Comparison of ENCODE assay signal across 12 cellular contexts in the genomic region with DNA sequence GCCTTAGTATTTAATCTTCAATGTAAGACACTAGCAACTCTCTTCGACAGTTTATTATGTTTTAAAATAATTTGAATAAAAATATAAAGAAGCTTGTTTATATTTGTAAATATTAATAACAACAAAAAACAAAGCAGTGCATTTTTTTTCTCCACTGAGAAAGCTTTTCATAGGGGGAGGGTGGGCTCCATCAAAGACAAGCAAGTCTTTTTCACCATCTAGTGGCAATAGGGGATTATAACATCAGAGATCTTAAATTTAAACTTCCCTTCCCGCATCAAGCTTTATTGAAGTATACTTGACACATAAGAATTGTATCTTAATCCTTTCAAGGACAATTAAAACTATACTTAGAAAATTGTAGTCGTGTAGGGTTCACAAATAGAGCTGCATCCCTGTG. TPM values are rescaled to one million over a fixed set of nuclear protein-coding genes. Genes with fewer than 3 reads are reported as not detected.
DNase-seq lines count a peak whose midpoint lies in the region; ATAC-seq, FAIRE-seq and TF ChIP-seq lines count a peak whose summit lies in the region.
"Had no signal": no experiment of that assay in that cellular context is flagged by ENCODE, and none has a peak within 500 bp of the region (broad histone marks: within the 10 kb centered on the region; RNA-seq: fewer than 3 reads in every experiment).

No MANE protein-coding gene starts in this region.

- TF ChIP-seq CTCF in WTC11 (IDR thresholded peaks at IDR 0.05), result no peak
- peak; percentile 48 for TF ChIP-seq CTCF in nephron progenitor cell (IDR thresholded peaks at IDR 0.05)

- POLR2A ChIA-PET in WTC11 (lab: Charles Lee), result no interaction called here

- H3K27ac Mint-ChIP-seq in WTC11 (no peak overlapping the region), nephron progenitor cell (peak overlapping the region; percentile 54)

- peak; percentile 21 for DNase-seq in H54 (ENCODE audit: insufficient read length, low spot score)
- DNase-seq in NCI-H1694 treated with DMSO at 0.1 percent for 48 hours (lab: John Stamatoyannopoulos, UW), result peak; percentile 33
- no peak for DNase-seq in WTC11 (ENCODE audit: low spot score)
- no peak for DNase-seq in nephron progenitor cell
- no peak for DNase-seq in NCI-H128 (lab: John Stamatoyannopoulos, UW; ENCODE audit: unreplicated experiment)
- DNase-seq in posterior vena cava (ENCODE audit: low spot score), result no peak
- DNase-seq: activated naive CD4-positive, alpha-beta T cell treated with anti-CD3 and anti-CD28 coated beads, Interleukin-2, amount 50 U/mL, for 16 hours; mucosa of descending colon; stimulated activated CD4-positive, alpha-beta T cell treated with anti-CD3 and anti-CD28 coated beads, Interleukin-2, amount 100 ng/mL, for 48 hours; T-helper 9 cell; uterus had no signal

- peak; percentile 63; the same call in 1 of the 2 replicates for ATAC-seq in WTC11
- no peak for ATAC-seq in HG02981 (IDR thresholded peaks at IDR 0.05; ENCODE audit: unreplicated experiment)
- ATAC-seq: mucosa of descending colon had no signal

- H3K4me1 Mint-ChIP-seq in WTC11 (no peaks in the 10 kb centered on the region), nephron progenitor cell (no peaks in the 10 kb centered on the region)

- intact Hi-C loops in posterior vena cava (cut with DNase I), result no loop called here

- H3K27me3 Mint-ChIP-seq in WTC11 (ENCODE audit: low read depth), result no peaks in the 10 kb centered on the region
- H3K27me3 Mint-ChIP-seq in nephron progenitor cell (ENCODE audit: low read depth, poor library complexity), result no peaks in the 10 kb centered on the region

- CTCF ChIA-PET in WTC11 (lab: Charles Lee), result interaction anchor here (0.6 to 1.4 kb wide), 16 partner anchors 10 to 1342 kb away, joined by 3 to 8 read pairs (median 4); no protein-coding TSS in a partner anchor

- H3K9me3 Mint-ChIP-seq in WTC11 (peaks cover 13% of the 10 kb centered on the region), nephron progenitor cell (no peaks in the 10 kb centered on the region)

- FAIRE-seq in H54 (lab: Jason Lieb, UNC), result no peak

- H3K36me3 Mint-ChIP-seq in WTC11 (0 out of 2 replicates have a peak, but pooled peaks cover 4% of the 10 kb centered on the region), nephron progenitor cell (ENCODE audit: low read depth) (no peaks in the 10 kb centered on the region)

- no peak for TF ChIP-seq POLR2A in H54 (IDR thresholded peaks at IDR 0.05; ENCODE audit: low read depth, low read length)

- H3K4me3 Mint-ChIP-seq in WTC11 (no peak overlapping the region), nephron progenitor cell (no peak overlapping the region)

TF ChIP-seq in WTC11, 78 proteins besides CTCF, POLR2A, EP300 and RAD21:
- TF ChIP-seq KAT7 (CRISPR knock-in tag; IDR thresholded peaks at IDR 0.05; ENCODE audit: borderline replicate concordance) (no peak), ESRRA (CRISPR knock-in tag; IDR thresholded peaks at IDR 0.05; ENCODE audit: borderline replicate concordance) (no peak), IRF2 (CRISPR knock-in tag; IDR thresholded peaks at IDR 0.05; ENCODE audit: borderline replicate concordance, low read depth) (no peak), ZNF423 (CRISPR knock-in tag; IDR thresholded peaks at IDR 0.05) (no peak), NFE2L1 (CRISPR knock-in tag; IDR thresholded peaks at IDR 0.05) (no peak), SP1 (CRISPR knock-in tag; conservative IDR thresholded peaks at IDR 0.05) (no peak)
- TF ChIP-seq, protein P1, sequence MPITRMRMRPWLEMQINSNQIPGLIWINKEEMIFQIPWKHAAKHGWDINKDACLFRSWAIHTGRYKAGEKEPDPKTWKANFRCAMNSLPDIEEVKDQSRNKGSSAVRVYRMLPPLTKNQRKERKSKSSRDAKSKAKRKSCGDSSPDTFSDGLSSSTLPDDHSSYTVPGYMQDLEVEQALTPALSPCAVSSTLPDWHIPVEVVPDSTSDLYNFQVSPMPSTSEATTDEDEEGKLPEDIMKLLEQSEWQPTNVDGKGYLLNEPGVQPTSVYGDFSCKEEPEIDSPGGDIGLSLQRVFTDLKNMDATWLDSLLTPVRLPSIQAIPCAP (CRISPR knock-in tag; IDR thresholded peaks at IDR 0.05), result no peak
- TF ChIP-seq, protein P2, sequence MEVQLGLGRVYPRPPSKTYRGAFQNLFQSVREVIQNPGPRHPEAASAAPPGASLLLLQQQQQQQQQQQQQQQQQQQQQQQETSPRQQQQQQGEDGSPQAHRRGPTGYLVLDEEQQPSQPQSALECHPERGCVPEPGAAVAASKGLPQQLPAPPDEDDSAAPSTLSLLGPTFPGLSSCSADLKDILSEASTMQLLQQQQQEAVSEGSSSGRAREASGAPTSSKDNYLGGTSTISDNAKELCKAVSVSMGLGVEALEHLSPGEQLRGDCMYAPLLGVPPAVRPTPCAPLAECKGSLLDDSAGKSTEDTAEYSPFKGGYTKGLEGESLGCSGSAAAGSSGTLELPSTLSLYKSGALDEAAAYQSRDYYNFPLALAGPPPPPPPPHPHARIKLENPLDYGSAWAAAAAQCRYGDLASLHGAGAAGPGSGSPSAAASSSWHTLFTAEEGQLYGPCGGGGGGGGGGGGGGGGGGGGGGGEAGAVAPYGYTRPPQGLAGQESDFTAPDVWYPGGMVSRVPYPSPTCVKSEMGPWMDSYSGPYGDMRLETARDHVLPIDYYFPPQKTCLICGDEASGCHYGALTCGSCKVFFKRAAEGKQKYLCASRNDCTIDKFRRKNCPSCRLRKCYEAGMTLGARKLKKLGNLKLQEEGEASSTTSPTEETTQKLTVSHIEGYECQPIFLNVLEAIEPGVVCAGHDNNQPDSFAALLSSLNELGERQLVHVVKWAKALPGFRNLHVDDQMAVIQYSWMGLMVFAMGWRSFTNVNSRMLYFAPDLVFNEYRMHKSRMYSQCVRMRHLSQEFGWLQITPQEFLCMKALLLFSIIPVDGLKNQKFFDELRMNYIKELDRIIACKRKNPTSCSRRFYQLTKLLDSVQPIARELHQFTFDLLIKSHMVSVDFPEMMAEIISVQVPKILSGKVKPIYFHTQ (CRISPR knock-in tag; IDR thresholded peaks at IDR 0.05), result no peak
- TF ChIP-seq, protein P3, sequence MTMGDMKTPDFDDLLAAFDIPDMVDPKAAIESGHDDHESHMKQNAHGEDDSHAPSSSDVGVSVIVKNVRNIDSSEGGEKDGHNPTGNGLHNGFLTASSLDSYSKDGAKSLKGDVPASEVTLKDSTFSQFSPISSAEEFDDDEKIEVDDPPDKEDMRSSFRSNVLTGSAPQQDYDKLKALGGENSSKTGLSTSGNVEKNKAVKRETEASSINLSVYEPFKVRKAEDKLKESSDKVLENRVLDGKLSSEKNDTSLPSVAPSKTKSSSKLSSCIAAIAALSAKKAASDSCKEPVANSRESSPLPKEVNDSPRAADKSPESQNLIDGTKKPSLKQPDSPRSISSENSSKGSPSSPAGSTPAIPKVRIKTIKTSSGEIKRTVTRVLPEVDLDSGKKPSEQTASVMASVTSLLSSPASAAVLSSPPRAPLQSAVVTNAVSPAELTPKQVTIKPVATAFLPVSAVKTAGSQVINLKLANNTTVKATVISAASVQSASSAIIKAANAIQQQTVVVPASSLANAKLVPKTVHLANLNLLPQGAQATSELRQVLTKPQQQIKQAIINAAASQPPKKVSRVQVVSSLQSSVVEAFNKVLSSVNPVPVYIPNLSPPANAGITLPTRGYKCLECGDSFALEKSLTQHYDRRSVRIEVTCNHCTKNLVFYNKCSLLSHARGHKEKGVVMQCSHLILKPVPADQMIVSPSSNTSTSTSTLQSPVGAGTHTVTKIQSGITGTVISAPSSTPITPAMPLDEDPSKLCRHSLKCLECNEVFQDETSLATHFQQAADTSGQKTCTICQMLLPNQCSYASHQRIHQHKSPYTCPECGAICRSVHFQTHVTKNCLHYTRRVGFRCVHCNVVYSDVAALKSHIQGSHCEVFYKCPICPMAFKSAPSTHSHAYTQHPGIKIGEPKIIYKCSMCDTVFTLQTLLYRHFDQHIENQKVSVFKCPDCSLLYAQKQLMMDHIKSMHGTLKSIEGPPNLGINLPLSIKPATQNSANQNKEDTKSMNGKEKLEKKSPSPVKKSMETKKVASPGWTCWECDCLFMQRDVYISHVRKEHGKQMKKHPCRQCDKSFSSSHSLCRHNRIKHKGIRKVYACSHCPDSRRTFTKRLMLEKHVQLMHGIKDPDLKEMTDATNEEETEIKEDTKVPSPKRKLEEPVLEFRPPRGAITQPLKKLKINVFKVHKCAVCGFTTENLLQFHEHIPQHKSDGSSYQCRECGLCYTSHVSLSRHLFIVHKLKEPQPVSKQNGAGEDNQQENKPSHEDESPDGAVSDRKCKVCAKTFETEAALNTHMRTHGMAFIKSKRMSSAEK (CRISPR knock-in tag; IDR thresholded peaks at IDR 0.05; ENCODE audit: borderline replicate concordance), result no peak

RNA-seq across cellular contexts. Expression of a gene that starts 9.3 kb away (rescaled TPM):
- total RNA-seq in WTC11 (2021) (not detected in 3 replicates), posterior vena cava (not detected)
- total RNA-seq: mucosa of descending colon, uterus had no signal

RNA-seq across cellular contexts. Expression of a gene that starts 32.2 kb away (rescaled TPM):
- total RNA-seq in WTC11 (2021), result 0.24 TPM in 1 of 3 replicates, not detected in the others
- not detected for total RNA-seq in posterior vena cava
- total RNA-seq: mucosa of descending colon had no signal

RNA-seq across cellular contexts. Expression of a gene that starts 41.8 kb away (rescaled TPM):
- not detected in 3 replicates for total RNA-seq in WTC11 (2021)
- total RNA-seq in posterior vena cava, result not detected
- total RNA-seq: mucosa of descending colon, uterus had no signal

Comparison
In these comparisons a context has a peak if more than half of its experiments do, and no peak if none do; other contexts are left out.
1. DNase-seq: peak in H54 (single experiment) and NCI-H1694 treated with DMSO at 0.1 percent for 48 hours (single experiment); none in WTC11 (single experiment), nephron progenitor cell (single experiment), NCI-H128 (single experiment) and posterior vena cava (single experiment).